In genomic region chr13:50543767-50544166, GRCh38 we compare ENCODE assay signal across 12 cellular contexts.
DNase-seq lines count a peak whose midpoint lies in the region; ATAC-seq and TF ChIP-seq lines count a peak whose summit lies in the region.
"Had no signal": no experiment of that assay in that cellular context is flagged by ENCODE, and none has a peak within 500 bp of the region (broad histone marks: within the 10 kb centered on the region; RNA-seq: fewer than 3 reads in every experiment).

No MANE protein-coding gene starts in this region.

- H3K36me3 ChIP-seq in HUES64 (ENCODE audit: insufficient read depth, low read length) (no peaks in the 10 kb centered on the region), upper lobe of right lung (no peaks in the 10 kb centered on the region)
- H3K36me3 ChIP-seq: heart left ventricle, suprapubic skin had no signal

- H3K4me1 Mint-ChIP-seq in neural crest cell: peaks cover 16% of the 10 kb centered on the region
- H3K4me1 Mint-ChIP-seq: CD8-positive, alpha-beta memory T cell; natural killer cell had no signal

- peak overlapping the region; percentile 47; the same call in 1 of the 2 replicates for H3K27ac ChIP-seq in HUES64 (ENCODE audit: low read depth, low read length)
- H3K27ac ChIP-seq in upper lobe of right lung: no peak overlapping the region
- H3K27ac ChIP-seq: heart left ventricle, suprapubic skin had no signal

- H3K9me3 ChIP-seq in HUES64 (ENCODE audit: insufficient read depth, low read depth, low read length): no peaks in the 10 kb centered on the region
- no peaks in the 10 kb centered on the region for H3K9me3 ChIP-seq in upper lobe of right lung
- H3K9me3 ChIP-seq: suprapubic skin had no signal

- DNase-seq in AG08396 (ENCODE audit: low spot score): peak; percentile 45
- peak; percentile 91 for DNase-seq in choroid plexus epithelial cell (ENCODE audit: low read depth)
- no peak for DNase-seq in neural crest cell (ENCODE audit: low read depth, low spot score)
- no peak for DNase-seq in NCI-H2029 treated with DMSO at 0.1 percent for 48 hours (lab: John Stamatoyannopoulos, UW)
- no peak for DNase-seq in upper lobe of right lung
- DNase-seq in NCI-H2081 treated with DMSO at 0.1 percent for 48 hours (lab: John Stamatoyannopoulos, UW): no peak
- DNase-seq: CD8-positive, alpha-beta memory T cell; heart left ventricle; natural killer cell had no signal

- intact Hi-C loops in upper lobe of right lung (cut with DNase I): no loop called here

- H3K4me3 ChIP-seq in HUES64 (ENCODE audit: low read length): no peak overlapping the region
- no peak overlapping the region for H3K4me3 ChIP-seq in choroid plexus epithelial cell (ENCODE audit: low read depth, low read length)
- H3K4me3 ChIP-seq in upper lobe of right lung: no peak overlapping the region
- H3K4me3 ChIP-seq: heart left ventricle, suprapubic skin had no signal

- peak overlapping the region; percentile 79 for H3K27ac Mint-ChIP-seq in neural crest cell (ENCODE audit: unreplicated experiment)
- H3K27ac Mint-ChIP-seq: CD8-positive, alpha-beta memory T cell; natural killer cell had no signal

- H3K36me3 Mint-ChIP-seq in neural crest cell (ENCODE audit: low read depth): peaks cover 12% of the 10 kb centered on the region

- ATAC-seq in upper lobe of right lung: no peak
- no peak for ATAC-seq in GM19467 (IDR thresholded peaks at IDR 0.05; ENCODE audit: unreplicated experiment)
- ATAC-seq: natural killer cell had no signal

- TF ChIP-seq CTCF in choroid plexus epithelial cell (conservative IDR thresholded peaks at IDR 0.05; ENCODE audit: low read depth, low read length) (no peak), neural crest cell (conservative IDR thresholded peaks at IDR 0.05) (no peak), upper lobe of right lung (IDR thresholded peaks at IDR 0.05) (no peak)

- H3K27me3 Mint-ChIP-seq in neural crest cell (ENCODE audit: low read depth): no peaks in the 10 kb centered on the region

- H3K27me3 ChIP-seq in HUES64 (ENCODE audit: insufficient read depth, low read length) (no peaks in the 10 kb centered on the region), upper lobe of right lung (no peaks in the 10 kb centered on the region)
- H3K27me3 ChIP-seq: heart left ventricle, suprapubic skin had no signal

- H3K4me1 ChIP-seq in HUES64 (ENCODE audit: insufficient read depth, low read length) (peaks cover 24% of the 10 kb centered on the region), upper lobe of right lung (no peaks in the 10 kb centered on the region)
- H3K4me1 ChIP-seq: suprapubic skin had no signal

- WGBS in HUES64: 44% methylated on average over 6 of the region's 6 CpGs

- H3K4me3 Mint-ChIP-seq in neural crest cell: no peak overlapping the region
- H3K4me3 Mint-ChIP-seq: CD8-positive, alpha-beta memory T cell; natural killer cell had no signal

- no peak overlapping the region for H3K9ac ChIP-seq in HUES64 (ENCODE audit: low read depth, low read length)

- H3K9me3 Mint-ChIP-seq in neural crest cell: peaks cover 7% of the 10 kb centered on the region

Comparison
In these comparisons a context has a peak if more than half of its experiments do, and no peak if none do; other contexts are left out.
1. DNase-seq: peak in AG08396 (single experiment) and choroid plexus epithelial cell (single experiment); none in neural crest cell (single experiment), NCI-H2029 treated with DMSO at 0.1 percent for 48 hours (single experiment), upper lobe of right lung (single experiment) and NCI-H2081 treated with DMSO at 0.1 percent for 48 hours (single experiment).